ENCODE assay signal across 8 cellular contexts in genomic region chr2:171433763-171434670, GRCh38. TPM values are rescaled to one million over a fixed set of nuclear protein-coding genes. Genes with fewer than 3 reads are reported as not detected.
DNase-seq lines count a peak whose midpoint lies in the region; ATAC-seq lines count a peak whose summit lies in the region.

TSS of gene DCAF17 (plus strand) at chr2:171434226. CDS start at chr2:171434578, 352 bp downstream.
TSS of gene METTL8 (minus strand) at chr2:171433990. CDS start at chr2:171392185, 41,805 bp downstream.

- H3K27me3 Mint-ChIP-seq in activated CD8-positive, alpha-beta memory T cell treated with anti-CD3 and anti-CD28 coated beads, Interleukin-2, amount 10 ng/mL, durations not matched to agents 7 days and 5 days = no peaks in the 10 kb centered on the region

- H3K36me3 ChIP-seq in endocrine pancreas (ENCODE audit: control insufficient read depth, insufficient read depth, low read length) = no peaks in the 10 kb centered on the region

- no peaks in the 10 kb centered on the region for H3K4me1 ChIP-seq in endocrine pancreas (ENCODE audit: control insufficient read depth, insufficient read depth, low read length)

- peak within 1 kb of the TSS; percentile 89 for H3K4me3 ChIP-seq in endocrine pancreas (ENCODE audit: control insufficient read depth, insufficient read depth, low read length)

- peak; percentile 87 for ATAC-seq in GM21360 (IDR thresholded peaks at IDR 0.05; ENCODE audit: unreplicated experiment)
- peak; percentile 92 for ATAC-seq in activated CD8-positive, alpha-beta memory T cell treated with anti-CD3 and anti-CD28 coated beads, Interleukin-2, amount 10 ng/mL, durations not matched to agents 7 days and 5 days

- H3K27me3 ChIP-seq in endocrine pancreas (ENCODE audit: control insufficient read depth, insufficient read depth, low read length) = no peaks in the 10 kb centered on the region

- peak within 1 kb of the TSS; percentile 85 for H3K4me3 Mint-ChIP-seq in activated CD8-positive, alpha-beta memory T cell treated with anti-CD3 and anti-CD28 coated beads, Interleukin-2, amount 10 ng/mL, durations not matched to agents 7 days and 5 days

- no peaks in the 10 kb centered on the region for H3K9me3 ChIP-seq in endocrine pancreas (ENCODE audit: control insufficient read depth, low read length)

- peak within 1 kb of the TSS; percentile 83 for H3K9ac ChIP-seq in endocrine pancreas (ENCODE audit: control insufficient read depth, insufficient read depth, low read length)

- H3K9me3 Mint-ChIP-seq in activated CD8-positive, alpha-beta memory T cell treated with anti-CD3 and anti-CD28 coated beads, Interleukin-2, amount 10 ng/mL, durations not matched to agents 7 days and 5 days (ENCODE audit: low read depth) = peaks cover 8% of the 10 kb centered on the region

- peaks cover 57% of the 10 kb centered on the region for H3K36me3 Mint-ChIP-seq in activated CD8-positive, alpha-beta memory T cell treated with anti-CD3 and anti-CD28 coated beads, Interleukin-2, amount 10 ng/mL, durations not matched to agents 7 days and 5 days

- CTCF ChIA-PET in activated CD8-positive, alpha-beta memory T cell treated with anti-CD3 and anti-CD28 coated beads, Interleukin-2, amount 10 ng/mL, durations not matched to agents 7 days and 5 days (lab: Charles Lee) = interaction anchor here (0.6 to 3.7 kb wide), 12 partner anchors 13 to 505 kb away, joined by 3 to 24 read pairs (median 4); partner anchors contain the start of gene GORASP2

- H3K27ac Mint-ChIP-seq in activated CD8-positive, alpha-beta memory T cell treated with anti-CD3 and anti-CD28 coated beads, Interleukin-2, amount 10 ng/mL, durations not matched to agents 7 days and 5 days = peak within 1 kb of the TSS; percentile 90

- in situ Hi-C loops in Caki2 (cut with HindIII; ENCODE audit: low pct_unique_long_range_greater_than_20kb, low sequenced_read_pairs) = no loop called here

- peak; percentile 98 for DNase-seq in Caki2 (ENCODE audit: low read depth)
- DNase-seq in HT1080 (ENCODE audit: low read depth) = peak; percentile 99
- peak; percentile 96 for DNase-seq in NOMO-1 treated with dmso at 0.1 percent for 144 hours (lab: John Stamatoyannopoulos, UW; ENCODE audit: unreplicated experiment)
- DNase-seq in activated CD8-positive, alpha-beta memory T cell treated with anti-CD3 and anti-CD28 coated beads, Interleukin-2, amount 10 ng/mL, durations not matched to agents 7 days and 5 days = peak; percentile 97
- DNase-seq in mesenteric fat pad (ENCODE audit: low spot score) = peak; percentile 98
- peak; percentile 79 for DNase-seq in stimulated activated CD8-positive, alpha-beta memory T cell treated with anti-CD3 and anti-CD28 coated beads, Interleukin-15, amount 100 ng/mL, for 24 hours (ENCODE audit: low read depth)

- H3K4me1 Mint-ChIP-seq in activated CD8-positive, alpha-beta memory T cell treated with anti-CD3 and anti-CD28 coated beads, Interleukin-2, amount 10 ng/mL, durations not matched to agents 7 days and 5 days = peaks cover 38% of the 10 kb centered on the region

RNA-seq across cellular contexts. Expression of gene DCAF17, which starts in this region (rescaled TPM):
- total RNA-seq in Caki2 (2014; rRNA removed; shearing (Covaris generic); ENCODE audit: low replicate concordance) = 5.9 and 15.8 TPM in 2 replicates
- total RNA-seq in HT1080 (2014; rRNA removed; shearing (Covaris generic)) = 15.2 and 18.5 TPM in 2 replicates
- polyA plus RNA-seq in HT1080 (2015; cell fraction: cytosol; rRNA removed) = 13.4 and 17.5 TPM in 2 replicates
- polyA plus RNA-seq in HT1080 (2015; cell fraction: nucleus; rRNA removed) = 36.7 and 39.0 TPM in 2 replicates
- total RNA-seq in activated CD8-positive, alpha-beta memory T cell treated with anti-CD3 and anti-CD28 coated beads, Interleukin-2, amount 10 ng/mL, durations not matched to agents 7 days and 5 days = 10 to 100 TPM; 18.7 to 19.7 TPM
- total RNA-seq in mesenteric fat pad = 10.9 TPM

RNA-seq across cellular contexts. Expression of gene METTL8, which starts in this region (rescaled TPM):
- total RNA-seq in Caki2 (2014; rRNA removed; shearing (Covaris generic); ENCODE audit: low replicate concordance) = 13.2 and 28.5 TPM in 2 replicates
- total RNA-seq in HT1080 (2014; rRNA removed; shearing (Covaris generic)) = 34.3 and 36.1 TPM in 2 replicates
- 32.3 and 37.7 TPM in 2 replicates for polyA plus RNA-seq in HT1080 (2015; cell fraction: cytosol; rRNA removed)
- polyA plus RNA-seq in HT1080 (2015; cell fraction: nucleus; rRNA removed) = 18.4 and 22.3 TPM in 2 replicates
- 10 to 100 TPM; 20.4 to 33.7 TPM for total RNA-seq in activated CD8-positive, alpha-beta memory T cell treated with anti-CD3 and anti-CD28 coated beads, Interleukin-2, amount 10 ng/mL, durations not matched to agents 7 days and 5 days
- total RNA-seq in mesenteric fat pad = 27.1 TPM

Comparison
In these comparisons a context has a peak if more than half of its experiments do, and no peak if none do; other contexts are left out.
1. Peak in every context shown above with its lines: DNase-seq, ATAC-seq and H3K4me3 ChIP-seq.